Comparison of ENCODE assay signal across 15 cellular contexts in the genomic region with DNA sequence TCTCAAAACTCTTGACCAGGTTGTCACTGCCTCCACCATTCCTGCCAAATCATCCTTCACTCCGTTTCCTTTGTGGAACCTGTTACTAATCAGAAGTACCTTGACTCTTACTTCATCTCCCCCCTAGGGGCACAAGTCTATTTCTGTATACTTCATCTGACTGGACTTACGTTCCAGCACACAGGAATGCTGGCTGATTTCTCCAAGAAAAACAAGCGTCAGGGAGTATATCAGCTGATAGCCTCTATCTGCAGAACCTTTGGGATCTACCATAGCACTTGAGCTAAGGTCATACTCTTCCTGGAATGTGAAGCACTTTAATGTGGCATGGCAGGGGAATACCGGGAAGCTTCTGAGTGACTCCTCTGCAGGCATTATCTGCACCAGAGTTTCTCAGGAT.
DNase-seq lines count a peak whose midpoint lies in the region; ATAC-seq, FAIRE-seq and TF ChIP-seq lines count a peak whose summit lies in the region.
"Had no signal": no experiment of that assay in that cellular context is flagged by ENCODE, and none has a peak within 500 bp of the region (broad histone marks: within the 10 kb centered on the region; RNA-seq: fewer than 3 reads in every experiment).

No MANE protein-coding gene starts in this region.

- H3K36me3 Mint-ChIP-seq in GM23338 (ENCODE audit: low read depth): peaks cover 2% of the 10 kb centered on the region; the same call in 1 of the 3 replicates
- no peaks in the 10 kb centered on the region for H3K36me3 Mint-ChIP-seq in natural killer cell treated with Interleukin-12 subunit alpha and Interleukin-12 subunit beta and Interleukin-15 and Interleukin-18, amount 100 ng/mL, for 72 hours
- H3K36me3 Mint-ChIP-seq: CD8-positive, alpha-beta T cell had no signal

- H3K27ac ChIP-seq in A673 (ENCODE audit: low read depth, low read length, poor library complexity, severe bottlenecking) (no peak overlapping the region), GM23338 (ENCODE audit: low read depth) (no peak overlapping the region), vagina (no peak overlapping the region)
- H3K27ac ChIP-seq: KMS-11 had no signal

- H2AFZ ChIP-seq in GM23338: no peak overlapping the region

- CTCF ChIA-PET in A673 (lab: Charles Lee): no interaction called here

- ATAC-seq in GM23338 (peak; percentile 77), left lobe of liver (peak; percentile 16), HG03432 (IDR thresholded peaks at IDR 0.05; ENCODE audit: unreplicated experiment) (no peak)
- ATAC-seq in natural killer cell treated with Interleukin-12 subunit alpha and Interleukin-12 subunit beta and Interleukin-15 and Interleukin-18, amount 100 ng/mL, for 72 hours: no peak
- ATAC-seq: CD8-positive, alpha-beta T cell had no signal

- H3K9me3 ChIP-seq in A673 (ENCODE audit: low read depth, low read length, poor library complexity, severe bottlenecking) (no peaks in the 10 kb centered on the region), vagina (no peaks in the 10 kb centered on the region)
- H3K9me3 ChIP-seq: MG63 had no signal

- peak; percentile 34; the same call in 1 of the 2 replicates for TF ChIP-seq CTCF in A673 (conservative IDR thresholded peaks at IDR 0.05; ENCODE audit: low read depth, low read length)
- peak; percentile 14 to 48; a peak in 2 of 4 replicates for TF ChIP-seq CTCF in GM23338 (conservative IDR thresholded peaks at IDR 0.05; ENCODE audit: low read depth in 2 of 2)
- TF ChIP-seq CTCF in bronchial epithelial cell (IDR thresholded peaks at IDR 0.05; ENCODE audit: insufficient read depth, low read length, severe bottlenecking): no peak
- TF ChIP-seq CTCF in vagina (IDR thresholded peaks at IDR 0.05): no peak

- DNase-seq in A673 (ENCODE audit: low spot score): no peak
- DNase-seq in GM23338 (ENCODE audit: low spot score): peak; percentile 39
- DNase-seq in bronchial epithelial cell (ENCODE audit: low read depth): peak; percentile 18
- no peak for DNase-seq in left lobe of liver (ENCODE audit: low spot score)
- no peak for DNase-seq in vagina (ENCODE audit: extremely low spot score in 2 of 2)
- DNase-seq in activated naive CD4-positive, alpha-beta T cell (lab: John Stamatoyannopoulos, UW): no peak
- no peak for DNase-seq in natural killer cell treated with Interleukin-12 subunit alpha and Interleukin-12 subunit beta and Interleukin-15 and Interleukin-18, amount 100 ng/mL, for 72 hours (ENCODE audit: low spot score)
- DNase-seq: CD8-positive, alpha-beta T cell; MG63; NCI-H1105; NCI-H1694 treated with DMSO at 0.1 percent for 48 hours; NCI-H748 treated with DMSO at 0.1 percent for 48 hours; SHP77 had no signal

- no peak overlapping the region for H3K4me3 ChIP-seq in A673 (ENCODE audit: low read depth, low read length, poor library complexity, severe bottlenecking)
- no peak overlapping the region for H3K4me3 ChIP-seq in GM23338
- no peak overlapping the region for H3K4me3 ChIP-seq in bronchial epithelial cell (ENCODE audit: low read depth, low read length)
- H3K4me3 ChIP-seq in vagina: no peak overlapping the region
- H3K4me3 ChIP-seq: MG63 had no signal

- intact Hi-C loops in A673 (cut with micrococcal nuclease; ENCODE audit: unreplicated experiment) (no loop called here), vagina (cut with DNase I) (no loop called here)

- POLR2A ChIA-PET in A673 (lab: Charles Lee; ENCODE audit: low non-redundant PET): no interaction called here

- no peak overlapping the region for H3K4me3 Mint-ChIP-seq in GM23338
- no peak overlapping the region for H3K4me3 Mint-ChIP-seq in natural killer cell treated with Interleukin-12 subunit alpha and Interleukin-12 subunit beta and Interleukin-15 and Interleukin-18, amount 100 ng/mL, for 72 hours
- H3K4me3 Mint-ChIP-seq: CD8-positive, alpha-beta T cell had no signal

- H3F3A ChIP-seq in GM23338 (replicated peaks; ENCODE audit: low read depth): no peaks in the 10 kb centered on the region

- H3K27me3 ChIP-seq in A673 (replicated peaks; ENCODE audit: insufficient read depth, low read depth, low read length, poor library complexity) (peaks cover 15% of the 10 kb centered on the region), GM23338 (ENCODE audit: insufficient read depth) (no peaks in the 10 kb centered on the region), bronchial epithelial cell (ENCODE audit: control insufficient read depth, insufficient read depth, low read length) (no peaks in the 10 kb centered on the region), vagina (no peaks in the 10 kb centered on the region)
- H3K27me3 ChIP-seq: MG63 had no signal

- H3K9me2 ChIP-seq in GM23338 (ENCODE audit: insufficient read depth): peaks cover 3% of the 10 kb centered on the region

- no peak for TF ChIP-seq POLR2A in vagina (IDR thresholded peaks at IDR 0.05)

- no peak overlapping the region for H3K27ac Mint-ChIP-seq in GM23338
- H3K27ac Mint-ChIP-seq in natural killer cell treated with Interleukin-12 subunit alpha and Interleukin-12 subunit beta and Interleukin-15 and Interleukin-18, amount 100 ng/mL, for 72 hours: no peak overlapping the region
- H3K27ac Mint-ChIP-seq: CD8-positive, alpha-beta T cell had no signal

- H4K20me1 ChIP-seq in GM23338 (replicated peaks; ENCODE audit: insufficient read depth): no peaks in the 10 kb centered on the region

- no peaks in the 10 kb centered on the region for H3K4me1 ChIP-seq in A673 (ENCODE audit: insufficient read depth, low read length, poor library complexity, severe bottlenecking)
- H3K4me1 ChIP-seq in GM23338 (ENCODE audit: insufficient read depth): no peaks in the 10 kb centered on the region
- H3K4me1 ChIP-seq in vagina: no peaks in the 10 kb centered on the region

- H3K4me1 Mint-ChIP-seq in GM23338: no peaks in the 10 kb centered on the region
- no peaks in the 10 kb centered on the region for H3K4me1 Mint-ChIP-seq in natural killer cell treated with Interleukin-12 subunit alpha and Interleukin-12 subunit beta and Interleukin-15 and Interleukin-18, amount 100 ng/mL, for 72 hours (ENCODE audit: low read depth in 2 of 2)

- H3K36me3 ChIP-seq in A673 (ENCODE audit: insufficient read depth, low read length, poor library complexity, severe bottlenecking) (no peaks in the 10 kb centered on the region), GM23338 (ENCODE audit: insufficient read depth) (no peaks in the 10 kb centered on the region), bronchial epithelial cell (ENCODE audit: control insufficient read depth, insufficient read depth, low read length) (no peaks in the 10 kb centered on the region), vagina (no peaks in the 10 kb centered on the region)
- H3K36me3 ChIP-seq: MG63 had no signal

- H3K4me2 ChIP-seq in GM23338: no peak overlapping the region
- H3K4me2 ChIP-seq: KMS-11 had no signal

- no peaks in the 10 kb centered on the region for H3K79me2 ChIP-seq in GM23338 (replicated peaks; ENCODE audit: insufficient read depth)

- no peak for FAIRE-seq in bronchial epithelial cell (lab: Jason Lieb, UNC)

- no TSS peak for BruUV-seq in A673 (replicated peaks; lab: Mats Ljungman, UMichigan)

- peaks cover 1% of the 10 kb centered on the region for H3K27me3 Mint-ChIP-seq in GM23338 (ENCODE audit: insufficient read depth, low read depth, poor library complexity)
- peaks cover 21 to 42% of the 10 kb centered on the region in 2 donors for H3K27me3 Mint-ChIP-seq in natural killer cell treated with Interleukin-12 subunit alpha and Interleukin-12 subunit beta and Interleukin-15 and Interleukin-18, amount 100 ng/mL, for 72 hours

- peaks cover 9% of the 10 kb centered on the region; the same call in 1 of the 3 replicates for H3K9me3 Mint-ChIP-seq in GM23338
- peaks cover 4% of the 10 kb centered on the region for H3K9me3 Mint-ChIP-seq in natural killer cell treated with Interleukin-12 subunit alpha and Interleukin-12 subunit beta and Interleukin-15 and Interleukin-18, amount 100 ng/mL, for 72 hours

TF ChIP-seq in GM23338, 12 proteins besides CTCF, POLR2A, EP300 and RAD21 (continues in another document):
- no peak for TF ChIP-seq EZH2phosphoT487 (IDR thresholded peaks at IDR 0.05; ENCODE audit: unreplicated experiment)

Comparison
In these comparisons a context has a peak if more than half of its experiments do, and no peak if none do; other contexts are left out.
1. DNase-seq: peak in GM23338 (single experiment) and bronchial epithelial cell (single experiment); none in A673 (single experiment), left lobe of liver (single experiment), vagina (0 of 2), activated naive CD4-positive, alpha-beta T cell (0 of 4) and natural killer cell treated with Interleukin-12 subunit alpha and Interleukin-12 subunit beta and Interleukin-15 and Interleukin-18, amount 100 ng/mL, for 72 hours (single experiment).
2. CTCF ChIP-seq: peak in A673 (single experiment) and GM23338 (2 of 2); none in bronchial epithelial cell (single experiment) and vagina (0 of 3).
3. ATAC-seq: peak in GM23338 (single experiment) and left lobe of liver (single experiment); none in HG03432 (single experiment) and natural killer cell treated with Interleukin-12 subunit alpha and Interleukin-12 subunit beta and Interleukin-15 and Interleukin-18, amount 100 ng/mL, for 72 hours (0 of 2).